Comparison of ENCODE assay signal across 1 cellular context in the genomic region with DNA sequence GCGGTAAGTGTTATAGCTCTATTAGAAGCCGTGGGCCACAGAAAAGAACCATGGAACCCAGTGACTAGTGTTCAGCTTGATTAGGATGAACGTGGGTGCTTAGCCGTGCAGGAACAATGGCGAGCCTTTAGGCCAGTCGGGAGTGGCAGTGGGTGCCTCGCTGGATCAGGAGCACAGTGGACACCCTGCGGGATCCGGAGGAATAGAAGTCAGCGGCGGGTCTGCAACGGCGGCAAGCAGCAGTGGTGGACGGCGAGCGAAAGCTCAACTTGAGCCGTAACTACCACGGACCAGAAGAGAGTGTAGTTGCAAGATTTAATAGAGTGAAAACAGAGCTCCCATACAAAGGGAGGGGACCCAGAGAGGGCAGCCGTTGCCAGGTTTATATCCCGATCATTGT.
TF ChIP-seq lines count a peak whose summit lies in the region.

No MANE protein-coding gene starts in this region.

TF ChIP-seq in HepG2, 621 proteins besides CTCF, POLR2A, EP300 and RAD21:
- TF ChIP-seq, protein P1, sequence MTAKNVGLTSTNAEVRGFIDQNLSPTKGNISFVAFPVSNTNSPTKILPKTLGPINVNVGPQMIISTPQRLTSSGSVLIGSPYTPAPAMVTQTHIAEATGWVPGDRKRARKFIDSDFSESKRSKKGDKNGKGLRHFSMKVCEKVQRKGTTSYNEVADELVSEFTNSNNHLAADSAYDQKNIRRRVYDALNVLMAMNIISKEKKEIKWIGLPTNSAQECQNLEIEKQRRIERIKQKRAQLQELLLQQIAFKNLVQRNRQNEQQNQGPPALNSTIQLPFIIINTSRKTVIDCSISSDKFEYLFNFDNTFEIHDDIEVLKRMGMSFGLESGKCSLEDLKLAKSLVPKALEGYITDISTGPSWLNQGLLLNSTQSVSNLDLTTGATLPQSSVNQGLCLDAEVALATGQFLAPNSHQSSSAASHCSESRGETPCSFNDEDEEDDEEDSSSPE (CRISPR knock-in tag; IDR thresholded peaks at IDR 0.05): no peak
- TF ChIP-seq ZNF335 (CRISPR knock-in tag; IDR thresholded peaks at IDR 0.05) (no peak), ZNF460 (CRISPR knock-in tag; IDR thresholded peaks at IDR 0.05; ENCODE audit: borderline replicate concordance) (no peak), ZNF605 (CRISPR knock-in tag; IDR thresholded peaks at IDR 0.05) (no peak), JDP2 (CRISPR knock-in tag; IDR thresholded peaks at IDR 0.05; ENCODE audit: borderline replicate concordance) (no peak)
- TF ChIP-seq, protein P2, sequence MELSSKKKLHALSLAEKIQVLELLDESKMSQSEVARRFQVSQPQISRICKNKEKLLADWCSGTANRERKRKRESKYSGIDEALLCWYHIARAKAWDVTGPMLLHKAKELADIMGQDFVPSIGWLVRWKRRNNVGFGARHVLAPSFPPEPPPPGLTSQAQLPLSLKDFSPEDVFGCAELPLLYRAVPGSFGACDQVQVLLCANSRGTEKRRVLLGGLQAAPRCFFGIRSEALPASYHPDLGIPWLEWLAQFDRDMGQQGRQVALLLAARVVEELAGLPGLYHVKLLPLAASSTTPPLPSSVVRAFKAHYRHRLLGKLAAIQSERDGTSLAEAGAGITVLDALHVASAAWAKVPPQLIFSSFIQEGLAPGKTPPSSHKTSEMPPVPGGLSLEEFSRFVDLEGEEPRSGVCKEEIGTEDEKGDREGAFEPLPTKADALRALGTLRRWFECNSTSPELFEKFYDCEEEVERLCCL (CRISPR knock-in tag; IDR thresholded peaks at IDR 0.05; ENCODE audit: borderline replicate concordance): no peak
TF ChIP-seq in HepG2: peak in this region for 0.
